In the genomic region with DNA sequence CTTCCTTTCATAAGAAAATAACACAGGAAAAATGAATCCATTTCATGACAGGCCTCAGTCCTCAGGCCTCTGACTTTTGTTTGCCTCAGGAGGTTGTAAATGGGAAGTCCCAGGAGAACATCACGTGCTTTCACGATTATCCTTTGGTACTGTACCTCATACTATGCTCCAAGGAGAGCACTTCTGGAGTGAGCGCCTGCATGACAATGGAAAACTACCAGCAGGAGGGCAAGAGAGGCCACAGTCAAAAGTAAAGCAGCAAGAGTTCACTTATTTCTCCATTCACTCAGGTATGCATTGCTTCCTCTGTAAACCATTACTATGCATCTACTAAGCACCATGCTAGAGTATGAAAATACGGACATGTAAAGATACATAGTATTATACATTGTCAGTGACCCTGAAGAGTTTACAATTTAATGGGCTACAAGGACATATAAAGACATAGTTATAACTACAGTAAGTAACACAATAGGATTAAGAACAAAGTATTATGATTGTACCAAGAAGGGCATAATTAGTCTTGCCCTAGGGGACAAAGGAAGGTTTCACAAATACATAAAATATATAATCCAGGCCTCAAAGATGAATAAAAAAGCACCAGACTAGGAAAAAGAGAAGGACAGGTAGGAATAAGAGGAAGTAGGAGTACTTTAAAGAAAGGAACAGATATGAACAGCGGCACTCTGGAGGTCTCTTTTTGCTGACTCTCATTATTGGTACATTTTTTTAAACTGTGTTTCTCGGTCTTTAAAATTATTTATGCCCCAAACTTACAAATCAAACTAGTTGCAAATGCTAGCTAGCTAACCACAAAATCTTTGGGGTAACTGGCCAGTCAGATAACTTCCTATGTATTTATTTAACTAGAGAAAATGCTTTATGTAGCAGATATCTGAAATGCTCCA, we compare ENCODE assay signal across 1 cellular context.
TF ChIP-seq lines count a peak whose summit lies in the region.

No MANE protein-coding gene starts in this region.

TF ChIP-seq in WTC11, 78 proteins besides CTCF, POLR2A, EP300 and RAD21 (continued from another document):
- TF ChIP-seq, protein P1, sequence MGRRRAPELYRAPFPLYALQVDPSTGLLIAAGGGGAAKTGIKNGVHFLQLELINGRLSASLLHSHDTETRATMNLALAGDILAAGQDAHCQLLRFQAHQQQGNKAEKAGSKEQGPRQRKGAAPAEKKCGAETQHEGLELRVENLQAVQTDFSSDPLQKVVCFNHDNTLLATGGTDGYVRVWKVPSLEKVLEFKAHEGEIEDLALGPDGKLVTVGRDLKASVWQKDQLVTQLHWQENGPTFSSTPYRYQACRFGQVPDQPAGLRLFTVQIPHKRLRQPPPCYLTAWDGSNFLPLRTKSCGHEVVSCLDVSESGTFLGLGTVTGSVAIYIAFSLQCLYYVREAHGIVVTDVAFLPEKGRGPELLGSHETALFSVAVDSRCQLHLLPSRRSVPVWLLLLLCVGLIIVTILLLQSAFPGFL (CRISPR knock-in tag; IDR thresholded peaks at IDR 0.05; ENCODE audit: borderline replicate concordance): no peak
- TF ChIP-seq, protein P2, sequence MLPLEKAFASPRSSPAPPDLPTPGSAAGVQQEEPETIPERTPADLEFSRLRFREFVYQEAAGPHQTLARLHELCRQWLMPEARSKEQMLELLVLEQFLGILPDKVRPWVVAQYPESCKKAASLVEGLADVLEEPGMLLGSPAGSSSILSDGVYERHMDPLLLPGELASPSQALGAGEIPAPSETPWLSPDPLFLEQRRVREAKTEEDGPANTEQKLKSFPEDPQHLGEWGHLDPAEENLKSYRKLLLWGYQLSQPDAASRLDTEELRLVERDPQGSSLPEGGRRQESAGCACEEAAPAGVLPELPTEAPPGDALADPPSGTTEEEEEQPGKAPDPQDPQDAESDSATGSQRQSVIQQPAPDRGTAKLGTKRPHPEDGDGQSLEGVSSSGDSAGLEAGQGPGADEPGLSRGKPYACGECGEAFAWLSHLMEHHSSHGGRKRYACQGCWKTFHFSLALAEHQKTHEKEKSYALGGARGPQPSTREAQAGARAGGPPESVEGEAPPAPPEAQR (CRISPR knock-in tag; IDR thresholded peaks at IDR 0.05): 0 out of 2 replicates have a peak, but pooled peaks have one; percentile 29
- TF ChIP-seq ESRRA (CRISPR knock-in tag; IDR thresholded peaks at IDR 0.05; ENCODE audit: borderline replicate concordance) (no peak), SP1 (CRISPR knock-in tag; conservative IDR thresholded peaks at IDR 0.05) (peak; percentile 42; the same call in 1 of the 2 replicates), NFE2L1 (CRISPR knock-in tag; IDR thresholded peaks at IDR 0.05) (peak; percentile 71; the same call in 1 of the 2 replicates), CREB1 (CRISPR knock-in tag; IDR thresholded peaks at IDR 0.05) (no peak), ATF1 (CRISPR knock-in tag; IDR thresholded peaks at IDR 0.05) (no peak), ZNF423 (CRISPR knock-in tag; IDR thresholded peaks at IDR 0.05) (peak; percentile 86), TEAD1 (CRISPR knock-in tag; IDR thresholded peaks at IDR 0.05) (peak; percentile 82; the same call in 1 of the 2 replicates), ZNF396 (CRISPR knock-in tag; IDR thresholded peaks at IDR 0.05; ENCODE audit: borderline replicate concordance) (no peak), NFATC4 (CRISPR knock-in tag; IDR thresholded peaks at IDR 0.05) (no peak), PRRX2 (CRISPR knock-in tag; IDR thresholded peaks at IDR 0.05) (peak; percentile 63; the same call in 1 of the 2 replicates), ETV6 (CRISPR knock-in tag; IDR thresholded peaks at IDR 0.05) (peak; percentile 67; the same call in 1 of the 2 replicates)
- TF ChIP-seq, protein P3, sequence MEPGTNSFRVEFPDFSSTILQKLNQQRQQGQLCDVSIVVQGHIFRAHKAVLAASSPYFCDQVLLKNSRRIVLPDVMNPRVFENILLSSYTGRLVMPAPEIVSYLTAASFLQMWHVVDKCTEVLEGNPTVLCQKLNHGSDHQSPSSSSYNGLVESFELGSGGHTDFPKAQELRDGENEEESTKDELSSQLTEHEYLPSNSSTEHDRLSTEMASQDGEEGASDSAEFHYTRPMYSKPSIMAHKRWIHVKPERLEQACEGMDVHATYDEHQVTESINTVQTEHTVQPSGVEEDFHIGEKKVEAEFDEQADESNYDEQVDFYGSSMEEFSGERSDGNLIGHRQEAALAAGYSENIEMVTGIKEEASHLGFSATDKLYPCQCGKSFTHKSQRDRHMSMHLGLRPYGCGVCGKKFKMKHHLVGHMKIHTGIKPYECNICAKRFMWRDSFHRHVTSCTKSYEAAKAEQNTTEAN (CRISPR knock-in tag; IDR thresholded peaks at IDR 0.05): 0 out of 2 replicates have a peak, but pooled peaks have one; percentile 65
- TF ChIP-seq, protein P4, sequence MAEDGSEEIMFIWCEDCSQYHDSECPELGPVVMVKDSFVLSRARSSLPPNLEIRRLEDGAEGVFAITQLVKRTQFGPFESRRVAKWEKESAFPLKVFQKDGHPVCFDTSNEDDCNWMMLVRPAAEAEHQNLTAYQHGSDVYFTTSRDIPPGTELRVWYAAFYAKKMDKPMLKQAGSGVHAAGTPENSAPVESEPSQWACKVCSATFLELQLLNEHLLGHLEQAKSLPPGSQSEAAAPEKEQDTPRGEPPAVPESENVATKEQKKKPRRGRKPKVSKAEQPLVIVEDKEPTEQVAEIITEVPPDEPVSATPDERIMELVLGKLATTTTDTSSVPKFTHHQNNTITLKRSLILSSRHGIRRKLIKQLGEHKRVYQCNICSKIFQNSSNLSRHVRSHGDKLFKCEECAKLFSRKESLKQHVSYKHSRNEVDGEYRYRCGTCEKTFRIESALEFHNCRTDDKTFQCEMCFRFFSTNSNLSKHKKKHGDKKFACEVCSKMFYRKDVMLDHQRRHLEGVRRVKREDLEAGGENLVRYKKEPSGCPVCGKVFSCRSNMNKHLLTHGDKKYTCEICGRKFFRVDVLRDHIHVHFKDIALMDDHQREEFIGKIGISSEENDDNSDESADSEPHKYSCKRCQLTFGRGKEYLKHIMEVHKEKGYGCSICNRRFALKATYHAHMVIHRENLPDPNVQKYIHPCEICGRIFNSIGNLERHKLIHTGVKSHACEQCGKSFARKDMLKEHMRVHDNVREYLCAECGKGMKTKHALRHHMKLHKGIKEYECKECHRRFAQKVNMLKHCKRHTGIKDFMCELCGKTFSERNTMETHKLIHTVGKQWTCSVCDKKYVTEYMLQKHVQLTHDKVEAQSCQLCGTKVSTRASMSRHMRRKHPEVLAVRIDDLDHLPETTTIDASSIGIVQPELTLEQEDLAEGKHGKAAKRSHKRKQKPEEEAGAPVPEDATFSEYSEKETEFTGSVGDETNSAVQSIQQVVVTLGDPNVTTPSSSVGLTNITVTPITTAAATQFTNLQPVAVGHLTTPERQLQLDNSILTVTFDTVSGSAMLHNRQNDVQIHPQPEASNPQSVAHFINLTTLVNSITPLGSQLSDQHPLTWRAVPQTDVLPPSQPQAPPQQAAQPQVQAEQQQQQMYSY (CRISPR knock-in tag; IDR thresholded peaks at IDR 0.05): no peak
- TF ChIP-seq, protein P5, sequence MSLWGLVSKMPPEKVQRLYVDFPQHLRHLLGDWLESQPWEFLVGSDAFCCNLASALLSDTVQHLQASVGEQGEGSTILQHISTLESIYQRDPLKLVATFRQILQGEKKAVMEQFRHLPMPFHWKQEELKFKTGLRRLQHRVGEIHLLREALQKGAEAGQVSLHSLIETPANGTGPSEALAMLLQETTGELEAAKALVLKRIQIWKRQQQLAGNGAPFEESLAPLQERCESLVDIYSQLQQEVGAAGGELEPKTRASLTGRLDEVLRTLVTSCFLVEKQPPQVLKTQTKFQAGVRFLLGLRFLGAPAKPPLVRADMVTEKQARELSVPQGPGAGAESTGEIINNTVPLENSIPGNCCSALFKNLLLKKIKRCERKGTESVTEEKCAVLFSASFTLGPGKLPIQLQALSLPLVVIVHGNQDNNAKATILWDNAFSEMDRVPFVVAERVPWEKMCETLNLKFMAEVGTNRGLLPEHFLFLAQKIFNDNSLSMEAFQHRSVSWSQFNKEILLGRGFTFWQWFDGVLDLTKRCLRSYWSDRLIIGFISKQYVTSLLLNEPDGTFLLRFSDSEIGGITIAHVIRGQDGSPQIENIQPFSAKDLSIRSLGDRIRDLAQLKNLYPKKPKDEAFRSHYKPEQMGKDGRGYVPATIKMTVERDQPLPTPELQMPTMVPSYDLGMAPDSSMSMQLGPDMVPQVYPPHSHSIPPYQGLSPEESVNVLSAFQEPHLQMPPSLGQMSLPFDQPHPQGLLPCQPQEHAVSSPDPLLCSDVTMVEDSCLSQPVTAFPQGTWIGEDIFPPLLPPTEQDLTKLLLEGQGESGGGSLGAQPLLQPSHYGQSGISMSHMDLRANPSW (CRISPR knock-in tag; conservative IDR thresholded peaks at IDR 0.05; ENCODE audit: low read depth): no peak
- TF ChIP-seq, protein P6, sequence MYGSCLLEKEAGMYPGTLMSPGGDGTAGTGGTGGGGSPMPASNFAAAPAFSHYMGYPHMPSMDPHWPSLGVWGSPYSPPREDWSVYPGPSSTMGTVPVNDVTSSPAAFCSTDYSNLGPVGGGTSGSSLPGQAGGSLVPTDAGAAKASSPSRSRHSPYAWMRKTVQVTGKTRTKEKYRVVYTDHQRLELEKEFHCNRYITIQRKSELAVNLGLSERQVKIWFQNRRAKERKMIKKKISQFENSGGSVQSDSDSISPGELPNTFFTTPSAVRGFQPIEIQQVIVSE (CRISPR knock-in tag; IDR thresholded peaks at IDR 0.05; ENCODE audit: borderline replicate concordance): no peak
- TF ChIP-seq, protein P7, sequence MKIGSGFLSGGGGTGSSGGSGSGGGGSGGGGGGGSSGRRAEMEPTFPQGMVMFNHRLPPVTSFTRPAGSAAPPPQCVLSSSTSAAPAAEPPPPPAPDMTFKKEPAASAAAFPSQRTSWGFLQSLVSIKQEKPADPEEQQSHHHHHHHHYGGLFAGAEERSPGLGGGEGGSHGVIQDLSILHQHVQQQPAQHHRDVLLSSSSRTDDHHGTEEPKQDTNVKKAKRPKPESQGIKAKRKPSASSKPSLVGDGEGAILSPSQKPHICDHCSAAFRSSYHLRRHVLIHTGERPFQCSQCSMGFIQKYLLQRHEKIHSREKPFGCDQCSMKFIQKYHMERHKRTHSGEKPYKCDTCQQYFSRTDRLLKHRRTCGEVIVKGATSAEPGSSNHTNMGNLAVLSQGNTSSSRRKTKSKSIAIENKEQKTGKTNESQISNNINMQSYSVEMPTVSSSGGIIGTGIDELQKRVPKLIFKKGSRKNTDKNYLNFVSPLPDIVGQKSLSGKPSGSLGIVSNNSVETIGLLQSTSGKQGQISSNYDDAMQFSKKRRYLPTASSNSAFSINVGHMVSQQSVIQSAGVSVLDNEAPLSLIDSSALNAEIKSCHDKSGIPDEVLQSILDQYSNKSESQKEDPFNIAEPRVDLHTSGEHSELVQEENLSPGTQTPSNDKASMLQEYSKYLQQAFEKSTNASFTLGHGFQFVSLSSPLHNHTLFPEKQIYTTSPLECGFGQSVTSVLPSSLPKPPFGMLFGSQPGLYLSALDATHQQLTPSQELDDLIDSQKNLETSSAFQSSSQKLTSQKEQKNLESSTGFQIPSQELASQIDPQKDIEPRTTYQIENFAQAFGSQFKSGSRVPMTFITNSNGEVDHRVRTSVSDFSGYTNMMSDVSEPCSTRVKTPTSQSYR (CRISPR knock-in tag; IDR thresholded peaks at IDR 0.05): no peak
- TF ChIP-seq, protein P8, sequence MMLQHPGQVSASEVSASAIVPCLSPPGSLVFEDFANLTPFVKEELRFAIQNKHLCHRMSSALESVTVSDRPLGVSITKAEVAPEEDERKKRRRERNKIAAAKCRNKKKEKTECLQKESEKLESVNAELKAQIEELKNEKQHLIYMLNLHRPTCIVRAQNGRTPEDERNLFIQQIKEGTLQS (CRISPR knock-in tag; conservative IDR thresholded peaks at IDR 0.05): no peak
- TF ChIP-seq, protein P9, sequence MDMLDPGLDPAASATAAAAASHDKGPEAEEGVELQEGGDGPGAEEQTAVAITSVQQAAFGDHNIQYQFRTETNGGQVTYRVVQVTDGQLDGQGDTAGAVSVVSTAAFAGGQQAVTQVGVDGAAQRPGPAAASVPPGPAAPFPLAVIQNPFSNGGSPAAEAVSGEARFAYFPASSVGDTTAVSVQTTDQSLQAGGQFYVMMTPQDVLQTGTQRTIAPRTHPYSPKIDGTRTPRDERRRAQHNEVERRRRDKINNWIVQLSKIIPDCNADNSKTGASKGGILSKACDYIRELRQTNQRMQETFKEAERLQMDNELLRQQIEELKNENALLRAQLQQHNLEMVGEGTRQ (CRISPR knock-in tag; IDR thresholded peaks at IDR 0.05): peak; percentile 86
- TF ChIP-seq, protein P10, sequence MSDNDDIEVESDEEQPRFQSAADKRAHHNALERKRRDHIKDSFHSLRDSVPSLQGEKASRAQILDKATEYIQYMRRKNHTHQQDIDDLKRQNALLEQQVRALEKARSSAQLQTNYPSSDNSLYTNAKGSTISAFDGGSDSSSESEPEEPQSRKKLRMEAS (CRISPR knock-in tag; IDR thresholded peaks at IDR 0.05): peak; percentile 50; the same call in 1 of the 2 replicates
